In genomic region chr19:4467835-4468234, GRCh38 we compare ENCODE assay signal across 2 cellular contexts.
TF ChIP-seq lines count a peak whose summit lies in the region.

No MANE protein-coding gene starts in this region.

TF ChIP-seq in GM12891, 5 proteins besides CTCF, POLR2A, EP300 and RAD21:
- TF ChIP-seq TAF1 (IDR thresholded peaks at IDR 0.05; ENCODE audit: low read depth, low read length) = no peak

TF ChIP-seq in K562, 482 proteins besides CTCF, POLR2A, EP300 and RAD21:
- TF ChIP-seq HNRNPH1 (optimal IDR thresholded peaks at IDR 0.05; ENCODE audit: low read depth, low read length) (no peak), JUND (IDR thresholded peaks at IDR 0.05; ENCODE audit: borderline replicate concordance, low read depth, low read length) (0 out of 2 replicates have a peak, but pooled peaks have one; percentile 23), JUND (tag; IDR thresholded peaks at IDR 0.05; ENCODE audit: borderline replicate concordance, low read depth, low read length) (no peak; the same call in 2 of the 3 replicates), MEF2A (IDR thresholded peaks at IDR 0.05; ENCODE audit: control insufficient read depth, low read depth, low read length) (0 out of 2 replicates have a peak, but pooled peaks have one; percentile 31), ATF3 (IDR thresholded peaks at IDR 0.05) (peak; percentile 86), ATF3 (CRISPR knock-in tag; conservative IDR thresholded peaks at IDR 0.05) (no peak), MCM2 (IDR thresholded peaks at IDR 0.05; ENCODE audit: low read depth) (no peak), CHCHD3 (CRISPR knock-in tag; IDR thresholded peaks at IDR 0.05) (no peak), ATF7 (IDR thresholded peaks at IDR 0.05) (0 out of 2 replicates have a peak, but pooled peaks have one; percentile 30), MTA3 (IDR thresholded peaks at IDR 0.05; ENCODE audit: borderline replicate concordance) (no peak), IRF2 (CRISPR knock-in tag; IDR thresholded peaks at IDR 0.05) (no peak), CEBPG (CRISPR knock-in tag; IDR thresholded peaks at IDR 0.05) (peak; percentile 67; the same call in 1 of the 2 replicates), CEBPG (tag; conservative IDR thresholded peaks at IDR 0.05 in 1 of 2, IDR thresholded peaks at IDR 0.05 in 1 of 2) (peak in 1 of 2 experiments; percentile 56; a peak in 1 of 4 replicates), POLR3A (IDR thresholded peaks at IDR 0.05; ENCODE audit: borderline replicate concordance, extremely low read depth, insufficient read depth, insufficient read length) (peak; percentile 60), CHAMP1 (IDR thresholded peaks at IDR 0.05) (no peak), POLR2H (tag; IDR thresholded peaks at IDR 0.05; ENCODE audit: low read depth) (peak; percentile 86), ZNF431 (CRISPR knock-in tag; IDR thresholded peaks at IDR 0.05) (no peak), TBP (optimal IDR thresholded peaks at IDR 0.05; ENCODE audit: low read depth, low read length) (peak; percentile 53)
- TF ChIP-seq, protein P1, sequence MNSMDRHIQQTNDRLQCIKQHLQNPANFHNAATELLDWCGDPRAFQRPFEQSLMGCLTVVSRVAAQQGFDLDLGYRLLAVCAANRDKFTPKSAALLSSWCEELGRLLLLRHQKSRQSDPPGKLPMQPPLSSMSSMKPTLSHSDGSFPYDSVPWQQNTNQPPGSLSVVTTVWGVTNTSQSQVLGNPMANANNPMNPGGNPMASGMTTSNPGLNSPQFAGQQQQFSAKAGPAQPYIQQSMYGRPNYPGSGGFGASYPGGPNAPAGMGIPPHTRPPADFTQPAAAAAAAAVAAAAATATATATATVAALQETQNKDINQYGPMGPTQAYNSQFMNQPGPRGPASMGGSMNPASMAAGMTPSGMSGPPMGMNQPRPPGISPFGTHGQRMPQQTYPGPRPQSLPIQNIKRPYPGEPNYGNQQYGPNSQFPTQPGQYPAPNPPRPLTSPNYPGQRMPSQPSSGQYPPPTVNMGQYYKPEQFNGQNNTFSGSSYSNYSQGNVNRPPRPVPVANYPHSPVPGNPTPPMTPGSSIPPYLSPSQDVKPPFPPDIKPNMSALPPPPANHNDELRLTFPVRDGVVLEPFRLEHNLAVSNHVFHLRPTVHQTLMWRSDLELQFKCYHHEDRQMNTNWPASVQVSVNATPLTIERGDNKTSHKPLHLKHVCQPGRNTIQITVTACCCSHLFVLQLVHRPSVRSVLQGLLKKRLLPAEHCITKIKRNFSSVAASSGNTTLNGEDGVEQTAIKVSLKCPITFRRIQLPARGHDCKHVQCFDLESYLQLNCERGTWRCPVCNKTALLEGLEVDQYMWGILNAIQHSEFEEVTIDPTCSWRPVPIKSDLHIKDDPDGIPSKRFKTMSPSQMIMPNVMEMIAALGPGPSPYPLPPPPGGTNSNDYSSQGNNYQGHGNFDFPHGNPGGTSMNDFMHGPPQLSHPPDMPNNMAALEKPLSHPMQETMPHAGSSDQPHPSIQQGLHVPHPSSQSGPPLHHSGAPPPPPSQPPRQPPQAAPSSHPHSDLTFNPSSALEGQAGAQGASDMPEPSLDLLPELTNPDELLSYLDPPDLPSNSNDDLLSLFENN (IDR thresholded peaks at IDR 0.05; ENCODE audit: low read depth in 2 of 2, low read length in 2 of 2) = no peak
